ENCODE assay signal across 10 cellular contexts in genomic region chr19:22882797-22883196, GRCh38. TPM values are rescaled to one million over a fixed set of nuclear protein-coding genes. Genes with fewer than 3 reads are reported as not detected.
A peak's percentile ranks its signal among the peaks of the same experiment; 100 is the strongest.
DNase-seq lines count a peak whose midpoint lies in the region; ATAC-seq and TF ChIP-seq lines count a peak whose summit lies in the region.
"Had no signal": no experiment of that assay in that cellular context is flagged by ENCODE, and none has a peak within 500 bp of the region (broad histone marks: within the 10 kb centered on the region; RNA-seq: fewer than 3 reads in every experiment).

No MANE protein-coding gene starts in this region.

- H3K9me3 ChIP-seq in GM23248 (ENCODE audit: low read depth) = no peaks in the 10 kb centered on the region
- no peaks in the 10 kb centered on the region; the same call in 1 of the 2 replicates for H3K9me3 ChIP-seq in SJCRH30 (replicated peaks)
- H3K9me3 ChIP-seq in heart right ventricle = peaks cover 0 to 41% (median 0%) of the 10 kb centered on the region in 11 donors

- peak; percentile 55 for TF ChIP-seq CTCF in 22Rv1 (IDR thresholded peaks at IDR 0.05)
- TF ChIP-seq CTCF in heart right ventricle (IDR thresholded peaks at IDR 0.05) = peak; percentile 21 to 68 (median 53)

- DNase-seq in GM23248 (peak; percentile 27), SJCRH30 (peak; percentile 26 to 75), heart right ventricle (peak in 1 of 2 donors; percentile 5), NK-92 (lab: John Stamatoyannopoulos, UW; ENCODE audit: unreplicated experiment) (no peak), ecto neural progenitor cell (ENCODE audit: low spot score) (no peak)
- DNase-seq: activated B cell treated with CpG ODN at 0.5 μM for 24 hours had no signal

- H2AFZ ChIP-seq in GM23248 = no peak overlapping the region

- H3F3A ChIP-seq in GM23248 (ENCODE audit: insufficient read depth) = no peaks in the 10 kb centered on the region

- WGBS in GM23248 (ENCODE audit: low coverage in 1 of 2, low lambda C conversion rate in 2 of 2, missing lambda C conversion rate in 2 of 2), 2 experiments = 0 to 1% methylated on average over 3 of the region's 3 CpGs
- 1 to 3% methylated on average over 3 of the region's 3 CpGs for WGBS in heart right ventricle, 2 donors

- H4K20me1 ChIP-seq in GM23248 (ENCODE audit: insufficient read depth) = no peaks in the 10 kb centered on the region

- H3K27me3 ChIP-seq in GM23248 (replicated peaks; ENCODE audit: insufficient read depth) = no peaks in the 10 kb centered on the region
- H3K27me3 ChIP-seq in SJCRH30 = no peaks in the 10 kb centered on the region
- peaks cover 0 to 2% (median 0%) of the 10 kb centered on the region in 7 donors for H3K27me3 ChIP-seq in heart right ventricle

- in situ Hi-C loops in GM23248 (cut with MboI) = no loop called here

- H3K27ac ChIP-seq in 22Rv1 = no peak overlapping the region
- H3K27ac ChIP-seq in GM23248 = no peak overlapping the region
- no peak overlapping the region for H3K27ac ChIP-seq in SJCRH30
- H3K27ac ChIP-seq in heart right ventricle = no peak overlapping the region

- no peak overlapping the region for H3K4me3 ChIP-seq in GM23248
- no peak overlapping the region for H3K4me3 ChIP-seq in SJCRH30
- H3K4me3 ChIP-seq in heart right ventricle = no peak overlapping the region

- H3K9me2 ChIP-seq in GM23248 (ENCODE audit: insufficient read depth) = no peaks in the 10 kb centered on the region

- ATAC-seq in heart right ventricle (peak in 5 of 8 donors; percentile 47 to 63 (median 59)), GM19455 (IDR thresholded peaks at IDR 0.05; ENCODE audit: unreplicated experiment) (no peak), GM19035 (IDR thresholded peaks at IDR 0.05; ENCODE audit: unreplicated experiment) (no peak)

- no peaks in the 10 kb centered on the region for H3K4me1 ChIP-seq in GM23248 (ENCODE audit: insufficient read depth)
- H3K4me1 ChIP-seq in SJCRH30 = no peaks in the 10 kb centered on the region
- H3K4me1 ChIP-seq in heart right ventricle = no peaks in the 10 kb centered on the region

- H3K9ac ChIP-seq in GM23248 = no peak overlapping the region

- H3K79me2 ChIP-seq in GM23248 (ENCODE audit: insufficient read depth) = no peaks in the 10 kb centered on the region

- intact Hi-C loops in heart right ventricle (cut with DNase I) = no loop called here

- H3K36me3 ChIP-seq in GM23248 (ENCODE audit: low read depth) = no peaks in the 10 kb centered on the region
- H3K36me3 ChIP-seq in SJCRH30 = no peaks in the 10 kb centered on the region
- no peaks in the 10 kb centered on the region for H3K36me3 ChIP-seq in heart right ventricle

- H3K4me2 ChIP-seq in GM23248 (ENCODE audit: unreplicated experiment) = no peak overlapping the region

RNA-seq across cellular contexts. Expression of gene ZNF723, which starts 50.7 kb away (rescaled TPM):
- total RNA-seq in GM23248 (2014; rRNA removed; shearing (Covaris generic)) = not detected in 2 replicates
- not detected in 2 replicates for polyA plus RNA-seq in GM23248 (2016; fragmentation: Nextera tagmentation; extraction: Ambion mirVana)
- not detected in 2 replicates for total RNA-seq in SJCRH30 (2014; rRNA removed; shearing (Covaris generic))
- total RNA-seq in heart right ventricle = not detected
- not detected for polyA plus RNA-seq in heart right ventricle
- total RNA-seq: activated B cell treated with CpG ODN at 0.5 μM for 24 hours, kidney epithelial cell had no signal

Comparison
In these comparisons a context has a peak if more than half of its experiments do, and no peak if none do; other contexts are left out.
1. DNase-seq: peak in GM23248 (single experiment) and SJCRH30 (2 of 2); none in NK-92 (single experiment) and ecto neural progenitor cell (single experiment).
2. ATAC-seq: peak in heart right ventricle (5 of 8); none in GM19455 (single experiment) and GM19035 (single experiment).